In the genomic region with DNA sequence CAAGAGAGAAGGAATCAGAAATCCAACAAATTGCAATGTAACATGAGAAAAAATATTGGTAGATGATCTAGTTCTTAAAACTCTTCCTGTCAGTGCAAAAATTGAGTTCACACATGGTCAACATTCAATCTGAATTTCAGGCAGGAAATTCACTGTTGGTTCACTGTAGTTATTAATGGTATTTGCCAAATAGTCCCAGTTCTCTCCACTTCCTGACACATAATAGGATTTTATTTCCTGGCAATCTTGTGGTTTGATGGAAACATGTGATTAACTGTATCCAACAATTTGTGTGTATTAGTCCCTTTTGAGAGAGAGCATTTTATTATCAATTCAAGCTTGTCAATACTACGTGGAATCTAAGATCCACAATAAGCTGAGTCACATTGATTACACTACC, we compare ENCODE assay signal across 19 cellular contexts.
DNase-seq lines count a peak whose midpoint lies in the region; ATAC-seq and TF ChIP-seq lines count a peak whose summit lies in the region.
"Had no signal": no experiment of that assay in that cellular context is flagged by ENCODE, and none has a peak within 500 bp of the region (broad histone marks: within the 10 kb centered on the region; RNA-seq: fewer than 3 reads in every experiment).

No MANE protein-coding gene starts in this region.

- H3K4me3 ChIP-seq in ACC112 (ENCODE audit: low read depth, low read length) (no peak overlapping the region), choroid plexus epithelial cell (ENCODE audit: low read depth, low read length) (no peak overlapping the region), neural cell (ENCODE audit: low read length) (no peak overlapping the region)
- H3K4me3 ChIP-seq: GM23248, SJCRH30 had no signal

- H3K4me1 ChIP-seq in ACC112 (ENCODE audit: control insufficient read depth, insufficient read depth, low read length, unreplicated experiment) = peaks cover 48% of the 10 kb centered on the region

- DNase-seq in NCI-H226 (peak; percentile 4), choroid plexus epithelial cell (ENCODE audit: low read depth) (peak; percentile 34), NCI-H2196 (lab: John Stamatoyannopoulos, UW; ENCODE audit: unreplicated experiment) (no peak), Kasumi-1 (lab: John Stamatoyannopoulos, UW) (no peak)
- DNase-seq: CD4-positive, CD25-positive, alpha-beta regulatory T cell; GM23248; H9; HFFc6; KG1; NCI-H1417 treated with DMSO at 0.1 percent for 48 hours; NCI-H1930; NCI-H2227 treated with DMSO at 0.1 percent for 48 hours; NCI-H510A treated with DMSO at 0.1 percent for 48 hours; NCI-H748 treated with DMSO at 0.1 percent for 48 hours; SJCRH30 had no signal

- no peaks in the 10 kb centered on the region for H3K36me3 ChIP-seq in ACC112 (ENCODE audit: insufficient read depth, low read length)
- no peaks in the 10 kb centered on the region for H3K36me3 ChIP-seq in neural cell (ENCODE audit: insufficient read depth, low read length)
- H3K36me3 ChIP-seq: SJCRH30 had no signal

- no peaks in the 10 kb centered on the region for H3K9me2 ChIP-seq in neural cell (ENCODE audit: insufficient read depth, low read length)

- ATAC-seq in GM19035 (IDR thresholded peaks at IDR 0.05; ENCODE audit: unreplicated experiment) = no peak
- ATAC-seq: Panc1 had no signal

- H3F3A ChIP-seq in neural cell (ENCODE audit: insufficient read depth, low read length, poor library complexity, severe bottlenecking) = no peaks in the 10 kb centered on the region

- H3K9me3 ChIP-seq in neural cell (ENCODE audit: low read length) = no peaks in the 10 kb centered on the region
- H3K9me3 ChIP-seq: SJCRH30 had no signal

- no peak overlapping the region for H3K4me2 ChIP-seq in neural cell (ENCODE audit: low read length)

- no peaks in the 10 kb centered on the region for H4K20me1 ChIP-seq in neural cell (ENCODE audit: insufficient read depth)

- H3K9ac ChIP-seq in neural cell (ENCODE audit: low read length) = no peak overlapping the region
- H3K9ac ChIP-seq: GM23248 had no signal

- H3K27me3 ChIP-seq in ACC112 (ENCODE audit: insufficient read depth, low read length) = no peaks in the 10 kb centered on the region
- H3K27me3 ChIP-seq in neural cell (ENCODE audit: insufficient read depth, low read depth, low read length) = no peaks in the 10 kb centered on the region
- H3K27me3 ChIP-seq: SJCRH30 had no signal

- H3K79me2 ChIP-seq in ACC112 (ENCODE audit: control insufficient read depth, insufficient read depth, low read length, unreplicated experiment) (no peaks in the 10 kb centered on the region), neural cell (replicated peaks; ENCODE audit: insufficient read depth, low read length) (no peaks in the 10 kb centered on the region)

- TF ChIP-seq CTCF in choroid plexus epithelial cell (conservative IDR thresholded peaks at IDR 0.05; ENCODE audit: low read depth, low read length) (no peak), neural cell (IDR thresholded peaks at IDR 0.05; ENCODE audit: poor library complexity, severe bottlenecking) (no peak)

- H2AFZ ChIP-seq in ACC112 (ENCODE audit: low read length, unreplicated experiment) (no peak overlapping the region), neural cell (ENCODE audit: low read depth, low read length) (no peak overlapping the region)
- H2AFZ ChIP-seq: GM23248 had no signal

- TF ChIP-seq EP300 in neural cell (conservative IDR thresholded peaks at IDR 0.05; ENCODE audit: poor library complexity, severe bottlenecking) = no peak

- H3K27ac ChIP-seq in ACC112 (ENCODE audit: low read depth, low read length) (peak overlapping the region; percentile 1; the same call in 1 of the 2 replicates), neural cell (ENCODE audit: low read length) (peak overlapping the region; percentile 6)
- H3K27ac ChIP-seq: GM23248, SJCRH30 had no signal

- no peak for TF ChIP-seq RAD21 in neural cell (conservative IDR thresholded peaks at IDR 0.05)

TF ChIP-seq in neural cell, 6 proteins besides CTCF, POLR2A, EP300 and RAD21:
- no peak for TF ChIP-seq POLR2AphosphoS5 (IDR thresholded peaks at IDR 0.05)
- no peak for TF ChIP-seq EZH2 (IDR thresholded peaks at IDR 0.05; ENCODE audit: borderline replicate concordance, insufficient read depth, low read length, poor library complexity, severe bottlenecking)
- TF ChIP-seq, protein P1, sequence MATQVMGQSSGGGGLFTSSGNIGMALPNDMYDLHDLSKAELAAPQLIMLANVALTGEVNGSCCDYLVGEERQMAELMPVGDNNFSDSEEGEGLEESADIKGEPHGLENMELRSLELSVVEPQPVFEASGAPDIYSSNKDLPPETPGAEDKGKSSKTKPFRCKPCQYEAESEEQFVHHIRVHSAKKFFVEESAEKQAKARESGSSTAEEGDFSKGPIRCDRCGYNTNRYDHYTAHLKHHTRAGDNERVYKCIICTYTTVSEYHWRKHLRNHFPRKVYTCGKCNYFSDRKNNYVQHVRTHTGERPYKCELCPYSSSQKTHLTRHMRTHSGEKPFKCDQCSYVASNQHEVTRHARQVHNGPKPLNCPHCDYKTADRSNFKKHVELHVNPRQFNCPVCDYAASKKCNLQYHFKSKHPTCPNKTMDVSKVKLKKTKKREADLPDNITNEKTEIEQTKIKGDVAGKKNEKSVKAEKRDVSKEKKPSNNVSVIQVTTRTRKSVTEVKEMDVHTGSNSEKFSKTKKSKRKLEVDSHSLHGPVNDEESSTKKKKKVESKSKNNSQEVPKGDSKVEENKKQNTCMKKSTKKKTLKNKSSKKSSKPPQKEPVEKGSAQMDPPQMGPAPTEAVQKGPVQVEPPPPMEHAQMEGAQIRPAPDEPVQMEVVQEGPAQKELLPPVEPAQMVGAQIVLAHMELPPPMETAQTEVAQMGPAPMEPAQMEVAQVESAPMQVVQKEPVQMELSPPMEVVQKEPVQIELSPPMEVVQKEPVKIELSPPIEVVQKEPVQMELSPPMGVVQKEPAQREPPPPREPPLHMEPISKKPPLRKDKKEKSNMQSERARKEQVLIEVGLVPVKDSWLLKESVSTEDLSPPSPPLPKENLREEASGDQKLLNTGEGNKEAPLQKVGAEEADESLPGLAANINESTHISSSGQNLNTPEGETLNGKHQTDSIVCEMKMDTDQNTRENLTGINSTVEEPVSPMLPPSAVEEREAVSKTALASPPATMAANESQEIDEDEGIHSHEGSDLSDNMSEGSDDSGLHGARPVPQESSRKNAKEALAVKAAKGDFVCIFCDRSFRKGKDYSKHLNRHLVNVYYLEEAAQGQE (IDR thresholded peaks at IDR 0.05; ENCODE audit: borderline replicate concordance) = no peak
- TF ChIP-seq TAF1 (IDR thresholded peaks at IDR 0.05; ENCODE audit: low read depth) = no peak
- no peak for TF ChIP-seq MXI1 (conservative IDR thresholded peaks at IDR 0.05; ENCODE audit: poor library complexity, severe bottlenecking)
- no peak for TF ChIP-seq SMC3 (conservative IDR thresholded peaks at IDR 0.05; ENCODE audit: poor library complexity)

Comparison
In these comparisons a context has a peak if more than half of its experiments do, and no peak if none do; other contexts are left out.
1. DNase-seq: peak in NCI-H226 (single experiment) and choroid plexus epithelial cell (single experiment); none in NCI-H2196 (single experiment) and Kasumi-1 (0 of 2).